Comparison of ENCODE assay signal across 18 cellular contexts in the genomic region with DNA sequence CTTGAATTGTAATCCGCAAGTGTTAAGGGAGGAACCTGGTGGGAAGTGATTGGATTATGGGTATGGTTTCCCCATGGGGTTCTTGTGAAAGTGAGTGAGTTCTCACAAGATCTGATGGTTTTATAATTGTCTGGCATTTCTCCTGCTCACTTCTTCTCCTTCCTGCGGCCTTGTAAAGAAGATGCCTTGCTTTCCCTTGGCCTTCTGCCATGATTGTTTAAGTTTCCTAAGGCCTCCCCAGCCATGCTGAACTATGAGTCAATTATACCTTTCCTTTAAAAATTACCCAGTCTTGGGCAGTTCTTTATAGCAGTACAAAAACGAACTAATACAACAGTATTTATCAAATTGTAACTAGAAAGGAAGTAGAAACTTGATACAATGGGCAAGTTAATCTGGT. TPM values are rescaled to one million over a fixed set of nuclear protein-coding genes. Genes with fewer than 3 reads are reported as not detected.
DNase-seq lines count a peak whose midpoint lies in the region; ATAC-seq and TF ChIP-seq lines count a peak whose summit lies in the region.
"Had no signal": no experiment of that assay in that cellular context is flagged by ENCODE, and none has a peak within 500 bp of the region (broad histone marks: within the 10 kb centered on the region; RNA-seq: fewer than 3 reads in every experiment).

No MANE protein-coding gene starts in this region.

- H3K36me3 ChIP-seq in A673 (ENCODE audit: insufficient read depth, low read length, poor library complexity, severe bottlenecking) = peaks cover 4% of the 10 kb centered on the region
- H3K36me3 ChIP-seq in hepatocyte (replicated peaks; ENCODE audit: insufficient read depth, low read depth) = no peaks in the 10 kb centered on the region

- DNase-seq in A673 (ENCODE audit: low spot score) = peak; percentile 21
- DNase-seq in dermis blood vessel endothelial cell = peak; percentile 76
- DNase-seq in hepatocyte (ENCODE audit: low spot score) = no peak
- peak; percentile 17 for DNase-seq in retinal pigment epithelial cell (ENCODE audit: low read depth)
- DNase-seq in activated effector memory CD4-positive, alpha-beta T cell treated with Interleukin-2 at 50 U/mL for 16 hours = no peak
- no peak for DNase-seq in NCI-H2029 (lab: John Stamatoyannopoulos, UW)
- DNase-seq: ACHN; BE2C; C1 segment of cervical spinal cord; CD4-positive, CD25-positive, alpha-beta regulatory T cell; CD8-positive, alpha-beta memory T cell; COR-L47; H7; HFFc6; IMR-90 had no signal

- no peak overlapping the region for H2AFZ ChIP-seq in hepatocyte
- H2AFZ ChIP-seq: GM23338 had no signal

- H3K4me2 ChIP-seq in hepatocyte = no peak overlapping the region
- H3K4me2 ChIP-seq: GM23338 had no signal

- no peak for ATAC-seq in HG03520 (IDR thresholded peaks at IDR 0.05; ENCODE audit: unreplicated experiment)
- ATAC-seq: GM23338, HCT116 had no signal

- no peaks in the 10 kb centered on the region for H3K27me3 ChIP-seq in A673 (replicated peaks; ENCODE audit: insufficient read depth, low read depth, low read length, poor library complexity)
- H3K27me3 ChIP-seq in hepatocyte = no peaks in the 10 kb centered on the region
- H3K27me3 ChIP-seq: BE2C had no signal

- no peak overlapping the region for H3K4me3 ChIP-seq in A673 (ENCODE audit: low read depth, low read length, poor library complexity, severe bottlenecking)
- H3K4me3 ChIP-seq in hepatocyte = no peak overlapping the region
- no peak overlapping the region for H3K4me3 ChIP-seq in retinal pigment epithelial cell (ENCODE audit: low read length)
- H3K4me3 ChIP-seq: GM23338 had no signal

- WGBS in hepatocyte (ENCODE audit: low lambda C conversion rate, missing lambda C conversion rate) = 97% methylated on average over 3 of the region's 3 CpGs

- no peaks in the 10 kb centered on the region for H3K9me2 ChIP-seq in hepatocyte (replicated peaks; ENCODE audit: insufficient read depth)

- no TSS peak for BruUV-seq in A673 (replicated peaks; lab: Mats Ljungman, UMichigan)

- H4K20me1 ChIP-seq in hepatocyte (ENCODE audit: insufficient read depth, poor library complexity, severe bottlenecking) = no peaks in the 10 kb centered on the region

- no peaks in the 10 kb centered on the region for H3K79me2 ChIP-seq in hepatocyte

- CTCF ChIA-PET in A673 (lab: Charles Lee) = no interaction called here

- peaks cover 16% of the 10 kb centered on the region for H3K4me1 ChIP-seq in A673 (ENCODE audit: insufficient read depth, low read length, poor library complexity, severe bottlenecking)
- peaks cover 8% of the 10 kb centered on the region for H3K4me1 ChIP-seq in hepatocyte (ENCODE audit: insufficient read depth)
- H3K4me1 ChIP-seq: BE2C had no signal

- intact Hi-C loops in A673 (cut with micrococcal nuclease; ENCODE audit: unreplicated experiment) = no loop called here

- peaks cover 10% of the 10 kb centered on the region for H3K9me3 ChIP-seq in A673 (ENCODE audit: low read depth, low read length, poor library complexity, severe bottlenecking)
- H3K9me3 ChIP-seq in hepatocyte (ENCODE audit: low read depth) = no peaks in the 10 kb centered on the region
- H3K9me3 ChIP-seq: BE2C had no signal

- H3K27ac ChIP-seq in A673 (ENCODE audit: low read depth, low read length, poor library complexity, severe bottlenecking) (no peak overlapping the region), hepatocyte (peak overlapping the region; percentile 39)

- POLR2A ChIA-PET in A673 (lab: Charles Lee; ENCODE audit: low non-redundant PET) = no interaction called here

- TF ChIP-seq CTCF in A673 (conservative IDR thresholded peaks at IDR 0.05; ENCODE audit: low read depth, low read length) (no peak), hepatocyte (IDR thresholded peaks at IDR 0.05; ENCODE audit: poor library complexity) (no peak), retinal pigment epithelial cell (conservative IDR thresholded peaks at IDR 0.05; ENCODE audit: low read depth, low read length) (no peak)

RNA-seq across cellular contexts. Expression of gene IFT57, which starts 31.9 kb away (rescaled TPM):
- total RNA-seq in A673 (2021) (40.9 and 48.8 TPM in 2 replicates), dermis blood vessel endothelial cell (25.7 and 27.0 TPM in 2 replicates), hepatocyte (28.4 and 38.4 TPM in 2 replicates)
- polyA plus RNA-seq in hepatocyte = 55.8 and 70.8 TPM in 2 replicates

Comparison
In these comparisons a context has a peak if more than half of its experiments do, and no peak if none do; other contexts are left out.
1. DNase-seq: peak in A673 (single experiment), dermis blood vessel endothelial cell (single experiment) and retinal pigment epithelial cell (single experiment); none in hepatocyte (single experiment), activated effector memory CD4-positive, alpha-beta T cell treated with Interleukin-2 at 50 U/mL for 16 hours (single experiment) and NCI-H2029 (single experiment).